Comparison of ENCODE assay signal across 8 cellular contexts in genomic region chr19:49468746-49469447, GRCh38. TPM values are rescaled to one million over a fixed set of nuclear protein-coding genes. Genes with fewer than 3 reads are reported as not detected.
DNase-seq lines count a peak whose midpoint lies in the region; ATAC-seq and TF ChIP-seq lines count a peak whose summit lies in the region.

No MANE protein-coding gene starts in this region.

- intact Hi-C loops in activated CD4-positive, alpha-beta T cell treated with anti-CD3 and anti-CD28 coated beads, Interleukin-2, amount 10 ng/mL, durations not matched to agents 24 days and 14 days (cut with micrococcal nuclease) = loop anchor here (1.0 kb wide), 1 partner anchor 77 kb away; no protein-coding TSS in a partner anchor

- peak; percentile 46 for ATAC-seq in GM21367 (IDR thresholded peaks at IDR 0.05; ENCODE audit: unreplicated experiment)
- peak; percentile 77 for ATAC-seq in effector memory CD8-positive, alpha-beta T cell (replicated peaks)

- no peak overlapping the region for H3K27ac ChIP-seq in caudate nucleus (ENCODE audit: low read depth, low read length)

- no peak overlapping the region for H3K4me3 ChIP-seq in LNCaP clone FGC (ENCODE audit: low read depth, low read length)

- H3K27me3 Mint-ChIP-seq in activated CD4-positive, alpha-beta T cell treated with anti-CD3 and anti-CD28 coated beads, Interleukin-2, amount 10 ng/mL, durations not matched to agents 24 days and 14 days = no peaks in the 10 kb centered on the region
- no peaks in the 10 kb centered on the region for H3K27me3 Mint-ChIP-seq in effector memory CD8-positive, alpha-beta T cell
- H3K27me3 Mint-ChIP-seq in neural crest cell (ENCODE audit: low read depth) = peaks cover 3% of the 10 kb centered on the region

- H3K4me3 Mint-ChIP-seq in activated CD4-positive, alpha-beta T cell treated with anti-CD3 and anti-CD28 coated beads, Interleukin-2, amount 10 ng/mL, durations not matched to agents 24 days and 14 days = peak overlapping the region; percentile 87
- H3K4me3 Mint-ChIP-seq in effector memory CD8-positive, alpha-beta T cell = peak overlapping the region; percentile 84 to 85
- H3K4me3 Mint-ChIP-seq in neural crest cell = peak overlapping the region; percentile 31

- H3K36me3 Mint-ChIP-seq in activated CD4-positive, alpha-beta T cell treated with anti-CD3 and anti-CD28 coated beads, Interleukin-2, amount 10 ng/mL, durations not matched to agents 24 days and 14 days (ENCODE audit: low read depth) = peaks cover 13% of the 10 kb centered on the region
- H3K36me3 Mint-ChIP-seq in effector memory CD8-positive, alpha-beta T cell (ENCODE audit: insufficient read depth) = peaks cover 30% of the 10 kb centered on the region
- H3K36me3 Mint-ChIP-seq in neural crest cell (ENCODE audit: low read depth) = peaks cover 5% of the 10 kb centered on the region

- peak; percentile 95 for DNase-seq in CMK (ENCODE audit: low read depth)
- peak; percentile 50 for DNase-seq in LNCaP clone FGC (ENCODE audit: low read depth)
- peak; percentile 98 for DNase-seq in activated CD4-positive, alpha-beta T cell treated with anti-CD3 and anti-CD28 coated beads, Interleukin-2, amount 10 ng/mL, durations not matched to agents 24 days and 14 days
- peak; percentile 86 to 90 (median 88) for DNase-seq in effector memory CD8-positive, alpha-beta T cell
- no peak for DNase-seq in neural crest cell (ENCODE audit: low read depth, low spot score)
- no peak for DNase-seq in epidermal melanocyte (ENCODE audit: insufficient read length, low spot score)
- DNase-seq in caudate nucleus (lab: John Stamatoyannopoulos, UW) = no peak

- H3K9me3 Mint-ChIP-seq in activated CD4-positive, alpha-beta T cell treated with anti-CD3 and anti-CD28 coated beads, Interleukin-2, amount 10 ng/mL, durations not matched to agents 24 days and 14 days = no peaks in the 10 kb centered on the region
- no peaks in the 10 kb centered on the region for H3K9me3 Mint-ChIP-seq in effector memory CD8-positive, alpha-beta T cell
- H3K9me3 Mint-ChIP-seq in neural crest cell = no peaks in the 10 kb centered on the region

- peaks cover 42% of the 10 kb centered on the region for H3K4me1 Mint-ChIP-seq in activated CD4-positive, alpha-beta T cell treated with anti-CD3 and anti-CD28 coated beads, Interleukin-2, amount 10 ng/mL, durations not matched to agents 24 days and 14 days
- peaks cover 28 to 31% of the 10 kb centered on the region in 2 donors for H3K4me1 Mint-ChIP-seq in effector memory CD8-positive, alpha-beta T cell (ENCODE audit: low read depth in 2 of 2)
- peaks cover 9% of the 10 kb centered on the region for H3K4me1 Mint-ChIP-seq in neural crest cell

- peak overlapping the region; percentile 100 for H3K27ac Mint-ChIP-seq in activated CD4-positive, alpha-beta T cell treated with anti-CD3 and anti-CD28 coated beads, Interleukin-2, amount 10 ng/mL, durations not matched to agents 24 days and 14 days
- H3K27ac Mint-ChIP-seq in effector memory CD8-positive, alpha-beta T cell = peak overlapping the region; percentile 97 to 100
- no peak overlapping the region for H3K27ac Mint-ChIP-seq in neural crest cell (ENCODE audit: unreplicated experiment)

- TF ChIP-seq CTCF in LNCaP clone FGC (IDR thresholded peaks at IDR 0.05; ENCODE audit: control insufficient read depth, extremely low read depth, insufficient read depth) = no peak
- TF ChIP-seq CTCF in neural crest cell (conservative IDR thresholded peaks at IDR 0.05) = no peak

RNA-seq across cellular contexts. Expression of gene FLT3LG, which starts 5.1 kb away (rescaled TPM):
- 51.8 and 57.6 TPM in 2 replicates for total RNA-seq in activated CD4-positive, alpha-beta T cell treated with anti-CD3 and anti-CD28 coated beads, Interleukin-2, amount 10 ng/mL, durations not matched to agents 24 days and 14 days
- 0.89 and 1.0 TPM in 2 replicates for total RNA-seq in neural crest cell

RNA-seq across cellular contexts. Expression of gene ALDH16A1, which starts 15.9 kb away (rescaled TPM):
- total RNA-seq in activated CD4-positive, alpha-beta T cell treated with anti-CD3 and anti-CD28 coated beads, Interleukin-2, amount 10 ng/mL, durations not matched to agents 24 days and 14 days = 27.2 and 28.4 TPM in 2 replicates
- total RNA-seq in neural crest cell = 51.9 and 52.7 TPM in 2 replicates

RNA-seq across cellular contexts. Expression of gene PIH1D1, which starts 17.3 kb away (rescaled TPM):
- total RNA-seq in activated CD4-positive, alpha-beta T cell treated with anti-CD3 and anti-CD28 coated beads, Interleukin-2, amount 10 ng/mL, durations not matched to agents 24 days and 14 days = 134 and 135 TPM in 2 replicates
- total RNA-seq in neural crest cell = 104 and 110 TPM in 2 replicates

RNA-seq across cellular contexts. Expression of gene RPL13A, which starts 18.5 kb away (rescaled TPM):
- 3,031 and 3,032 TPM in 2 replicates for total RNA-seq in activated CD4-positive, alpha-beta T cell treated with anti-CD3 and anti-CD28 coated beads, Interleukin-2, amount 10 ng/mL, durations not matched to agents 24 days and 14 days
- total RNA-seq in neural crest cell = 2,983 and 3,026 TPM in 2 replicates

RNA-seq across cellular contexts. Expression of gene RPS11, which starts 27.3 kb away (rescaled TPM):
- total RNA-seq in activated CD4-positive, alpha-beta T cell treated with anti-CD3 and anti-CD28 coated beads, Interleukin-2, amount 10 ng/mL, durations not matched to agents 24 days and 14 days = 2,059 and 2,078 TPM in 2 replicates
- total RNA-seq in neural crest cell = 2,365 and 2,591 TPM in 2 replicates

Comparison
In these comparisons a context has a peak if more than half of its experiments do, and no peak if none do; other contexts are left out.
1. DNase-seq: peak in CMK (single experiment), LNCaP clone FGC (single experiment), activated CD4-positive, alpha-beta T cell treated with anti-CD3 and anti-CD28 coated beads, Interleukin-2, amount 10 ng/mL, durations not matched to agents 24 days and 14 days (single experiment) and effector memory CD8-positive, alpha-beta T cell (3 of 3); none in neural crest cell (single experiment), epidermal melanocyte (single experiment) and caudate nucleus (0 of 61).
2. H3K4me3 Mint-ChIP-seq: peak in every context shown above with its lines; median percentile 87 in activated CD4-positive, alpha-beta T cell treated with anti-CD3 and anti-CD28 coated beads, Interleukin-2, amount 10 ng/mL, durations not matched to agents 24 days and 14 days; 84 in effector memory CD8-positive, alpha-beta T cell; 31 in neural crest cell.
3. RNA of gene FLT3LG, which starts 5.1 kb away (total RNA-seq): 51.8 to 57.6 TPM in activated CD4-positive, alpha-beta T cell treated with anti-CD3 and anti-CD28 coated beads, Interleukin-2, amount 10 ng/mL, durations not matched to agents 24 days and 14 days; 0.89 to 1.0 TPM in neural crest cell; every median in the first group is over 10 times any median in the second.